ENCODE assay signal across 1 cellular context in genomic region chr2:46073540-46074018, GRCh38.
A peak's percentile ranks its signal among the peaks of the same experiment; 100 is the strongest.
TF ChIP-seq lines count a peak whose summit lies in the region.

No MANE protein-coding gene starts in this region.

TF ChIP-seq in SK-N-SH treated with all-trans-retinoic acid at 6 μM for 48 hours, 23 proteins besides CTCF, POLR2A, EP300 and RAD21 (continued from another document):
- no peak for TF ChIP-seq POU6F1 (CRISPR knock-in tag; IDR thresholded peaks at IDR 0.05; ENCODE audit: borderline replicate concordance, low read depth)
- no peak for TF ChIP-seq BACH2 (CRISPR knock-in tag; IDR thresholded peaks at IDR 0.05; ENCODE audit: borderline replicate concordance)
- peak; percentile 41; the same call in 1 of the 2 replicates for TF ChIP-seq ZNF8 (CRISPR knock-in tag; IDR thresholded peaks at IDR 0.05)
- no peak; the same call in 1 of the 2 replicates for TF ChIP-seq ZNF565 (CRISPR knock-in tag; conservative IDR thresholded peaks at IDR 0.05; ENCODE audit: low read depth)
- TF ChIP-seq ZFP30 (CRISPR knock-in tag; IDR thresholded peaks at IDR 0.05), result no peak
- TF ChIP-seq OSR1 (CRISPR knock-in tag; IDR thresholded peaks at IDR 0.05), result no peak
TF ChIP-seq in SK-N-SH treated with all-trans-retinoic acid at 6 μM for 48 hours: peak in this region for 9.
